In the genomic region with DNA sequence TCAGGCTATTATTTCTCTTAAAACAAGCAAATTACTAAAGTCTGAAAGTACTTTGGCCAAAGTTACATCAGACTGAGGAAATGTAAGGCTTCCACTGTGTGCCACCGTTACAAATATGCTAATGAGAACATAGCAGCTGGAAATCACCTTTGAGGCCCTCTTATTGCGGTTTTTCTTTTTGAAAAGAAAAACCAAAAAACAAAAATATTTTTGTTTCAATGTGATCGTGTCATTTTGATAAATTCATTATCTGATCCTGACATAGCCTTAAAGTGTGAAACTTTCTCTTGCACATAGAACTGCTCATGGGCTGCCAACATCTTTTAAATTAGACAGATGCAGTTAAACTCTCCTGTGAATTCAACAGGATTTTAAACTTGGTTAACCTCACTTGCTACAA, we compare ENCODE assay signal across 10 cellular contexts. TPM values are rescaled to one million over a fixed set of nuclear protein-coding genes. Genes with fewer than 3 reads are reported as not detected.
A peak's percentile ranks its signal among the peaks of the same experiment; 100 is the strongest.
DNase-seq lines count a peak whose midpoint lies in the region; ATAC-seq and TF ChIP-seq lines count a peak whose summit lies in the region.
"Had no signal": no experiment of that assay in that cellular context is flagged by ENCODE, and none has a peak within 500 bp of the region (broad histone marks: within the 10 kb centered on the region; RNA-seq: fewer than 3 reads in every experiment).

No MANE protein-coding gene starts in this region.

- CTCF ChIA-PET in RWPE1 (lab: Yijun Ruan, JAX) = no interaction called here

- ATAC-seq in GM18867 (IDR thresholded peaks at IDR 0.05; ENCODE audit: unreplicated experiment) = peak; percentile 32
- ATAC-seq in GM21717 (IDR thresholded peaks at IDR 0.05; ENCODE audit: unreplicated experiment) = peak; percentile 28
- peak; percentile 29 for ATAC-seq in HG03565 (IDR thresholded peaks at IDR 0.05; ENCODE audit: unreplicated experiment)
- ATAC-seq in esophagus mucosa = no peak

- H3K4me3 Mint-ChIP-seq in immature natural killer cell = peak overlapping the region in 3 of 5 donors; percentile 1 to 70 (median 28)

- no peak overlapping the region for H3K27ac ChIP-seq in RWPE1
- H3K27ac ChIP-seq: PC-9 had no signal

- H3K36me3 Mint-ChIP-seq in immature natural killer cell = no peaks in the 10 kb centered on the region

- no peak for TF ChIP-seq CTCF in RWPE1 (conservative IDR thresholded peaks at IDR 0.05; ENCODE audit: low read depth)

- H3K27me3 Mint-ChIP-seq in immature natural killer cell (ENCODE audit: low read depth in 3 of 3) = peaks cover 0 to 10% (median 7%) of the 10 kb centered on the region in 3 donors

- peaks cover 52 to 57% of the 10 kb centered on the region in 2 donors for H3K4me1 Mint-ChIP-seq in immature natural killer cell

- POLR2A ChIA-PET in RWPE1 (lab: Yijun Ruan, JAX; ENCODE audit: low non-redundant PET) = no interaction called here

- peak overlapping the region; percentile 43 to 83 (median 69) for H3K27ac Mint-ChIP-seq in immature natural killer cell

- DNase-seq in immature natural killer cell (peak in 2 of 3 donors; percentile 33 to 34), RWPE1 (ENCODE audit: low spot score) (no peak), EL (no peak), NCI-H146 (lab: John Stamatoyannopoulos, UW) (no peak)
- DNase-seq: PC-9; stimulated activated CD4-positive, alpha-beta T cell treated with anti-CD3 and anti-CD28 coated beads, Interleukin-1b, Interleukin-23, amount 100 ng/mL, for 48 hours had no signal

- H3K9me3 Mint-ChIP-seq in immature natural killer cell = no peaks in the 10 kb centered on the region

RNA-seq across cellular contexts. Expression of gene TIFA, which starts 2.8 kb away (rescaled TPM):
- polyA plus RNA-seq in immature natural killer cell = 10 to 100 TPM; 17.2 to 28.0 (median 26.5) TPM
- total RNA-seq in esophagus mucosa = 12.2 TPM

RNA-seq across cellular contexts. Expression of gene ALPK1, which starts 8.7 kb away (rescaled TPM):
- polyA plus RNA-seq in immature natural killer cell = 1 to 10 TPM in 1 of 3 donors, under 1 TPM in 1, not detected in 1; 0.32 to 1.3 TPM
- total RNA-seq in esophagus mucosa = 14.5 TPM

RNA-seq across cellular contexts. Expression of gene AP1AR, which starts 56.9 kb away (rescaled TPM):
- 10 to 100 TPM; 13.8 to 16.1 (median 14.0) TPM for polyA plus RNA-seq in immature natural killer cell
- 14.7 TPM for total RNA-seq in esophagus mucosa

Comparison
In these comparisons a context has a peak if more than half of its experiments do, and no peak if none do; other contexts are left out.
1. DNase-seq: peak in immature natural killer cell (2 of 3); none in RWPE1 (single experiment), EL (single experiment) and NCI-H146 (single experiment).